18 cellular contexts compared by ENCODE assay signal in the genomic region with DNA sequence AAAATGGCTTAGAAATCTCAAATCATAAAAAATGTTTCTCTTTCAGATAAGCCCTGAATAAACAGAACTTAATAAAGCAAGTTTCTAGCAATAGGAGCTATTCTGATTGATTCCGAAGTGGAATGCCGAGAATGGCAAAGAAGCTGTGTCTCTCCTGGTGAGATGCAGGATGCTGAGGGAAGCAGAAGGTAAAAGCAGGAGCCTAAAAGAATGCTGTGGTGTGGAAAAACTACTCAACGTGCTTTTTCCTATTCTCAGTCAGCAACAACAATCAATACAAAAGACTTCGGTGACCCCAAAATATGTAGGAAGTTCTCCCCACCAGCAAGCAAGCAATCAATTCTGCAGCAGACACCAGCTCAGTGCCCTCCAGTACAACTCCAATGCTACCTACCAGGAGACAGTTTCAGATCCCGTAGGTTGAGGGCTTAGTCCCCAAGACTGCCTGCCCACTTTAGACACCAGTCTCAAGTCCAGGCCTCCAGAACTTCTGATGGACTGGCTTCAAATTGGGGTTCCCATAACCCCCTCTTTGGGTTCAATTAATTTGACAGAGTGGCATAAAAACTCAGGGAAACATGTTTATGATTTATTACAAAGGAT. TPM values are rescaled to one million over a fixed set of nuclear protein-coding genes. Genes with fewer than 3 reads are reported as not detected.
DNase-seq lines count a peak whose midpoint lies in the region; ATAC-seq, FAIRE-seq and TF ChIP-seq lines count a peak whose summit lies in the region.
"Had no signal": no experiment of that assay in that cellular context is flagged by ENCODE, and none has a peak within 500 bp of the region (broad histone marks: within the 10 kb centered on the region; RNA-seq: fewer than 3 reads in every experiment).

No MANE protein-coding gene starts in this region.

- H3K27me3 ChIP-seq in iPS-20b (ENCODE audit: insufficient read depth, low read length), result no peaks in the 10 kb centered on the region

- H3K27ac Mint-ChIP-seq in CD14-positive monocyte, result peak overlapping the region in 4 of 7 donors; percentile 33 to 78 (median 50)

- CTCF ChIA-PET in RWPE1 (lab: Yijun Ruan, JAX), result interaction anchor here (0.7 kb wide), 1 partner anchor 205 kb away, joined by 3 read pairs; no protein-coding TSS in a partner anchor

- FAIRE-seq in GM12891 (lab: Jason Lieb, UNC), result no peak
- FAIRE-seq: A204.1, D721Med had no signal

- H3K9me3 Mint-ChIP-seq in CD14-positive monocyte, result no peaks in the 10 kb centered on the region

- TF ChIP-seq CTCF in CD14-positive monocyte (IDR thresholded peaks at IDR 0.05), result no peak
- no peak for TF ChIP-seq CTCF in RWPE1 (conservative IDR thresholded peaks at IDR 0.05; ENCODE audit: low read depth)

- peaks cover 99% of the 10 kb centered on the region for H3K36me3 ChIP-seq in iPS-20b (ENCODE audit: insufficient read depth, low read depth, low read length)

- peaks cover 42% of the 10 kb centered on the region for H3K4me1 ChIP-seq in iPS-20b (ENCODE audit: insufficient read depth, low read length)

- H3K27me3 Mint-ChIP-seq in CD14-positive monocyte (ENCODE audit: low read depth in 3 of 3), result no peaks in the 10 kb centered on the region

- TF ChIP-seq POLR2A in GM12891 (IDR thresholded peaks at IDR 0.05; ENCODE audit: low read depth, low read length), result peak; percentile 62
- TF ChIP-seq POLR2A in erythroblast (IDR thresholded peaks at IDR 0.05; ENCODE audit: low read length), result no peak

- ATAC-seq in HG03354 (IDR thresholded peaks at IDR 0.05; ENCODE audit: poor library complexity, severe bottlenecking, unreplicated experiment) (no peak), GM18909 (IDR thresholded peaks at IDR 0.05; ENCODE audit: poor library complexity, unreplicated experiment) (no peak)
- ATAC-seq: HCT116 had no signal

- peaks cover 70% of the 10 kb centered on the region for H3K4me1 Mint-ChIP-seq in CD14-positive monocyte

- intact Hi-C loops in CD14-positive monocyte (cut with micrococcal nuclease), result no loop called here

- DNase-seq in CD14-positive monocyte (ENCODE audit: low spot score), result no peak
- DNase-seq in GM12891 (ENCODE audit: insufficient read length, low spot score), result no peak
- DNase-seq in RWPE1 (ENCODE audit: low spot score), result no peak
- DNase-seq in erythroblast (lab: John Stamatoyannopoulos, UW), result no peak
- no peak for DNase-seq in activated CD4-positive, alpha-beta T cell treated with anti-CD3 and anti-CD28 coated beads, Interleukin-2, amount 50 U/mL, for 4 hours
- DNase-seq: C1 segment of cervical spinal cord, GF-D8, NCI-H1417, NCI-H2029, NCI-H2171 treated with DMSO at 0.1 percent for 48 hours, SIG-M5 had no signal

- peak overlapping the region; percentile 12; the same call in 1 of the 2 replicates for H3K9ac ChIP-seq in iPS-20b (ENCODE audit: low read depth, low read length)
- H3K9ac ChIP-seq: KMS-11 had no signal

- no peaks in the 10 kb centered on the region for H3K9me3 ChIP-seq in iPS-20b (ENCODE audit: insufficient read depth, low read depth, low read length)

- H3K36me3 Mint-ChIP-seq in CD14-positive monocyte, result peaks cover 54 to 69% of the 10 kb centered on the region in 2 donors

- H3K4me3 Mint-ChIP-seq in CD14-positive monocyte, result no peak overlapping the region

- POLR2A ChIA-PET in RWPE1 (lab: Yijun Ruan, JAX; ENCODE audit: low non-redundant PET), result no interaction called here

- H3K4me3 ChIP-seq in iPS-20b (ENCODE audit: low read length), result peak overlapping the region; percentile 23; the same call in 1 of the 2 replicates

- H3K27ac ChIP-seq in RWPE1 (peak overlapping the region; percentile 39; the same call in 1 of the 2 replicates), iPS-20b (ENCODE audit: low read length) (no peak overlapping the region)
- H3K27ac ChIP-seq: KMS-11 had no signal

TF ChIP-seq in GM12891, 5 proteins besides CTCF, POLR2A, EP300 and RAD21:
- TF ChIP-seq POU2F2 (IDR thresholded peaks at IDR 0.05; ENCODE audit: low read depth, low read length), result no peak
- no peak for TF ChIP-seq PAX5 (IDR thresholded peaks at IDR 0.05; ENCODE audit: insufficient read depth, low read length, severe bottlenecking)
- no peak for TF ChIP-seq SPI1 (IDR thresholded peaks at IDR 0.05; ENCODE audit: low read depth, low read length)
- TF ChIP-seq TAF1 (IDR thresholded peaks at IDR 0.05; ENCODE audit: low read depth, low read length), result no peak
- TF ChIP-seq POLR2AphosphoS5 (IDR thresholded peaks at IDR 0.05; ENCODE audit: low read depth, low read length), result peak; percentile 61
TF ChIP-seq in GM12891: peak in this region for 1.

RNA-seq across cellular contexts. Expression of a gene that starts 6.6 kb away (rescaled TPM):
- polyA plus RNA-seq in CD14-positive monocyte, result 100 to 1,000 TPM; 284 to 415 TPM
- polyA plus RNA-seq in GM12891 (2012; ENCODE audit: low read depth, missing spikeins), result 254 TPM
